In genomic region chrX:11929476-11929875, GRCh38 we compare ENCODE assay signal across 17 cellular contexts.
"Had no signal": no experiment of that assay in that cellular context is flagged by ENCODE, and none has a peak within 500 bp of the region (broad histone marks: within the 10 kb centered on the region; RNA-seq: fewer than 3 reads in every experiment).

No MANE protein-coding gene starts in this region.

- H3K27me3 ChIP-seq: right lobe of liver, transverse colon had no signal

- ATAC-seq: activated CD8-positive, alpha-beta T cell treated with anti-CD3 and anti-CD28 coated beads for 36 hours; activated T-cell treated with anti-CD3 and anti-CD28 coated beads, Interleukin-2, amount 50 U/mL, for 72 hours; left cardiac atrium; lower lobe of right lung; natural killer cell; right lobe of liver; stimulated activated effector memory CD8-positive, alpha-beta T cell treated with anti-CD3 and anti-CD28 coated beads, Interleukin-12 subunit alpha, Interleukin-12 subunit beta, amount 100 ng/mL, for 72 hours had no signal

- H3K4me1 Mint-ChIP-seq: activated naive CD8-positive, alpha-beta T cell treated with anti-CD3 and anti-CD28 coated beads, Interleukin-2, amount 10 ng/mL, durations not matched to agents 7 days and 5 days; natural killer cell; stimulated activated effector memory CD8-positive, alpha-beta T cell treated with anti-CD3 and anti-CD28 coated beads, Interleukin-12 subunit alpha, Interleukin-12 subunit beta, amount 100 ng/mL, for 72 hours had no signal

- H3K9me3 Mint-ChIP-seq: stimulated activated effector memory CD8-positive, alpha-beta T cell treated with anti-CD3 and anti-CD28 coated beads, Interleukin-12 subunit alpha, Interleukin-12 subunit beta, amount 100 ng/mL, for 72 hours had no signal

- H3K4me3 ChIP-seq: lower lobe of right lung, right lobe of liver, transverse colon had no signal

- H3K4me3 Mint-ChIP-seq: activated CD8-positive, alpha-beta T cell treated with anti-CD3 and anti-CD28 coated beads for 36 hours; activated naive CD8-positive, alpha-beta T cell treated with anti-CD3 and anti-CD28 coated beads, Interleukin-2, amount 10 ng/mL, durations not matched to agents 7 days and 5 days; activated T-cell treated with anti-CD3 and anti-CD28 coated beads, Interleukin-2, amount 50 U/mL, for 72 hours; natural killer cell; stimulated activated effector memory CD8-positive, alpha-beta T cell treated with anti-CD3 and anti-CD28 coated beads, Interleukin-12 subunit alpha, Interleukin-12 subunit beta, amount 100 ng/mL, for 72 hours; T-helper 1 cell treated with Interleukin-12 subunit alpha and Interleukin-12 subunit beta and Interleukin-4 antibody, amounts not matched to agents 30 μg/mL and 1 μg/mL, for 36 hours had no signal

- H3K27ac Mint-ChIP-seq: activated CD8-positive, alpha-beta T cell treated with anti-CD3 and anti-CD28 coated beads for 36 hours; activated naive CD8-positive, alpha-beta T cell treated with anti-CD3 and anti-CD28 coated beads, Interleukin-2, amount 10 ng/mL, durations not matched to agents 7 days and 5 days; activated T-cell treated with anti-CD3 and anti-CD28 coated beads, Interleukin-2, amount 50 U/mL, for 72 hours; natural killer cell; progenitor cell of endocrine pancreas; stimulated activated effector memory CD8-positive, alpha-beta T cell treated with anti-CD3 and anti-CD28 coated beads, Interleukin-12 subunit alpha, Interleukin-12 subunit beta, amount 100 ng/mL, for 72 hours; T-helper 1 cell treated with Interleukin-12 subunit alpha and Interleukin-12 subunit beta and Interleukin-4 antibody, amounts not matched to agents 30 μg/mL and 1 μg/mL, for 36 hours had no signal

- H3K36me3 ChIP-seq: lower lobe of right lung, right lobe of liver, transverse colon had no signal

- H3K36me3 Mint-ChIP-seq: activated naive CD8-positive, alpha-beta T cell treated with anti-CD3 and anti-CD28 coated beads, Interleukin-2, amount 10 ng/mL, durations not matched to agents 7 days and 5 days; natural killer cell; stimulated activated effector memory CD8-positive, alpha-beta T cell treated with anti-CD3 and anti-CD28 coated beads, Interleukin-12 subunit alpha, Interleukin-12 subunit beta, amount 100 ng/mL, for 72 hours had no signal

- H3K27ac ChIP-seq: lower lobe of right lung, right lobe of liver, transverse colon had no signal

- DNase-seq: activated CD4-positive, alpha-beta T cell treated with anti-CD3 and anti-CD28 coated beads for 4 hours; activated CD8-positive, alpha-beta memory T cell treated with anti-CD3 and anti-CD28 coated beads, Interleukin-2, amount 50 U/mL, for 4 hours; activated CD8-positive, alpha-beta T cell treated with anti-CD3 and anti-CD28 coated beads for 36 hours; activated gamma-delta T cell treated with Interleukin-2 at 50 U/mL for 16 hours; activated naive CD8-positive, alpha-beta T cell treated with anti-CD3 and anti-CD28 coated beads, Interleukin-2, amount 10 ng/mL, durations not matched to agents 7 days and 5 days; activated T-cell treated with anti-CD3 and anti-CD28 coated beads, Interleukin-2, amount 50 U/mL, for 72 hours; aorta; effector CD8-positive, alpha-beta T cell; erythroblast; left cardiac atrium; lower lobe of right lung; natural killer cell; right lobe of liver; transverse colon had no signal

- H3K27me3 Mint-ChIP-seq: activated CD8-positive, alpha-beta T cell treated with anti-CD3 and anti-CD28 coated beads for 36 hours; progenitor cell of endocrine pancreas had no signal

- H3K4me1 ChIP-seq: lower lobe of right lung, right lobe of liver, transverse colon had no signal

- H3K9me3 ChIP-seq: lower lobe of right lung, right lobe of liver, transverse colon had no signal
